In genomic region chr12:107328442-107329133, GRCh38 we compare ENCODE assay signal across 13 cellular contexts.
DNase-seq lines count a peak whose midpoint lies in the region; ATAC-seq and TF ChIP-seq lines count a peak whose summit lies in the region.
"Had no signal": no experiment of that assay in that cellular context is flagged by ENCODE, and none has a peak within 500 bp of the region (broad histone marks: within the 10 kb centered on the region; RNA-seq: fewer than 3 reads in every experiment).

No MANE protein-coding gene starts in this region.

- TF ChIP-seq EP300 in tibial nerve (IDR thresholded peaks at IDR 0.05), result no peak

- peak; percentile 56 for ATAC-seq in HG03521 (IDR thresholded peaks at IDR 0.05; ENCODE audit: unreplicated experiment)
- no peak for ATAC-seq in GM19023 (IDR thresholded peaks at IDR 0.05; ENCODE audit: unreplicated experiment)

- H3K27me3 ChIP-seq in kidney epithelial cell (ENCODE audit: control insufficient read depth, insufficient read depth, low read length) (no peaks in the 10 kb centered on the region), tibial nerve (peaks cover 0 to 2% of the 10 kb centered on the region in 2 donors)

- peaks cover 0 to 4% (median 2%) of the 10 kb centered on the region in 7 donors for H3K9me3 Mint-ChIP-seq in CD14-positive monocyte
- H3K9me3 Mint-ChIP-seq in activated CD4-positive, alpha-beta memory T cell treated with anti-CD3 and anti-CD28 coated beads for 36 hours, result no peaks in the 10 kb centered on the region

- CTCF ChIA-PET in activated CD4-positive, alpha-beta memory T cell treated with anti-CD3 and anti-CD28 coated beads for 36 hours (lab: Charles Lee), result interaction anchor here (1.4 to 1.5 kb wide), 2 partner anchors 8 to 197 kb away, joined by 4 to 6 read pairs; no protein-coding TSS in a partner anchor
- CTCF ChIA-PET in HEK293T (lab: Yijun Ruan, JAX), result interaction anchor here (1.4 kb wide), 1 partner anchor 74 kb away, joined by 5 read pairs; no protein-coding TSS in a partner anchor

- H3K36me3 Mint-ChIP-seq in CD14-positive monocyte, result peaks cover 0 to 3% of the 10 kb centered on the region in 2 donors
- H3K36me3 Mint-ChIP-seq in activated CD4-positive, alpha-beta memory T cell treated with anti-CD3 and anti-CD28 coated beads for 36 hours, result peaks cover 3% of the 10 kb centered on the region

- DNase-seq in CD14-positive monocyte (ENCODE audit: low spot score), result peak; percentile 88
- peak; percentile 51 for DNase-seq in activated CD4-positive, alpha-beta memory T cell treated with anti-CD3 and anti-CD28 coated beads for 36 hours
- peak; percentile 72 for DNase-seq in kidney epithelial cell (ENCODE audit: low read depth)
- DNase-seq in HEK293T (ENCODE audit: extremely low spot score), result no peak
- no peak for DNase-seq in tibial nerve (ENCODE audit: low spot score in 2 of 2)
- DNase-seq in DMS79 (lab: John Stamatoyannopoulos, UW), result no peak
- DNase-seq: adrenal gland, GF-D8, NCI-H187 had no signal

- peaks cover 0 to 5% (median 4%) of the 10 kb centered on the region in 3 donors for H3K27me3 Mint-ChIP-seq in CD14-positive monocyte (ENCODE audit: low read depth in 3 of 3)
- H3K27me3 Mint-ChIP-seq in activated CD4-positive, alpha-beta memory T cell treated with anti-CD3 and anti-CD28 coated beads for 36 hours, result no peaks in the 10 kb centered on the region
- H3K27me3 Mint-ChIP-seq: T-cell had no signal

- no peaks in the 10 kb centered on the region for H3K36me3 ChIP-seq in kidney epithelial cell (ENCODE audit: control insufficient read depth, insufficient read depth, low read length)
- no peaks in the 10 kb centered on the region for H3K36me3 ChIP-seq in tibial nerve
- H3K36me3 ChIP-seq: adrenal gland had no signal

- peaks cover 70% of the 10 kb centered on the region for H3K4me1 Mint-ChIP-seq in CD14-positive monocyte
- peaks cover 63% of the 10 kb centered on the region for H3K4me1 Mint-ChIP-seq in activated CD4-positive, alpha-beta memory T cell treated with anti-CD3 and anti-CD28 coated beads for 36 hours (ENCODE audit: low read depth)

- intact Hi-C loops in CD14-positive monocyte (cut with micrococcal nuclease), result loop anchor here in 1 of 2 donors (1.0 kb wide), 1 partner anchor 10 kb away; a partner anchor contains a TSS
- intact Hi-C loops in activated CD4-positive, alpha-beta memory T cell treated with anti-CD3 and anti-CD28 coated beads for 36 hours (cut with micrococcal nuclease), result loop anchor here (1.0 to 10.0 kb wide), 4 partner anchors 7 to 1306 kb away; partner anchors contain the start of gene SELPLG

- no peak overlapping the region for H3K27ac ChIP-seq in tibial nerve
- H3K27ac ChIP-seq: adrenal gland had no signal

- POLR2A ChIA-PET in activated CD4-positive, alpha-beta memory T cell treated with anti-CD3 and anti-CD28 coated beads for 36 hours (lab: Charles Lee), result interaction anchor here (1.2 to 1.5 kb wide), 2 partner anchors 8 to 41 kb away, joined by 4 to 8 read pairs; no protein-coding TSS in a partner anchor
- POLR2A ChIA-PET in HEK293T (lab: Yijun Ruan, JAX), result no interaction called here

- no peaks in the 10 kb centered on the region for H3K9me3 ChIP-seq in tibial nerve
- H3K9me3 ChIP-seq: adrenal gland had no signal

- no peak for TF ChIP-seq CTCF in CD14-positive monocyte (IDR thresholded peaks at IDR 0.05)
- no peak for TF ChIP-seq CTCF in kidney epithelial cell (IDR thresholded peaks at IDR 0.05; ENCODE audit: insufficient read depth, low read length, poor library complexity, severe bottlenecking)
- no peak for TF ChIP-seq CTCF in tibial nerve (IDR thresholded peaks at IDR 0.05)

- peak overlapping the region; percentile 34 to 42 for H3K4me3 Mint-ChIP-seq in CD14-positive monocyte
- H3K4me3 Mint-ChIP-seq in activated CD4-positive, alpha-beta memory T cell treated with anti-CD3 and anti-CD28 coated beads for 36 hours, result no peak overlapping the region
- H3K4me3 Mint-ChIP-seq: neural crest cell, T-cell had no signal

- no peaks in the 10 kb centered on the region for H3K4me1 ChIP-seq in tibial nerve
- H3K4me1 ChIP-seq: adrenal gland had no signal

- TF ChIP-seq POLR2A in tibial nerve (IDR thresholded peaks at IDR 0.05), result no peak

- H3K4me3 ChIP-seq in kidney epithelial cell (ENCODE audit: low read depth, low read length) (no peak overlapping the region), tibial nerve (no peak overlapping the region)
- H3K4me3 ChIP-seq: adrenal gland had no signal

- WGBS in tibial nerve, 2 donors, result 36 to 43% methylated on average over 11 of the region's 11 CpGs

- peak overlapping the region; percentile 72 to 93 (median 88) for H3K27ac Mint-ChIP-seq in CD14-positive monocyte
- no peak overlapping the region for H3K27ac Mint-ChIP-seq in activated CD4-positive, alpha-beta memory T cell treated with anti-CD3 and anti-CD28 coated beads for 36 hours

TF ChIP-seq in HEK293T, 16 proteins besides CTCF, POLR2A, EP300 and RAD21:
- no peak for TF ChIP-seq ZNF384 (IDR thresholded peaks at IDR 0.05)
- TF ChIP-seq PKNOX1 (IDR thresholded peaks at IDR 0.05), result no peak
- TF ChIP-seq LEF1 (IDR thresholded peaks at IDR 0.05; ENCODE audit: borderline replicate concordance), result no peak
- no peak for TF ChIP-seq ELF4 (IDR thresholded peaks at IDR 0.05)
- TF ChIP-seq BHLHE40 (IDR thresholded peaks at IDR 0.05; ENCODE audit: borderline replicate concordance), result no peak
- no peak for TF ChIP-seq HDGF (IDR thresholded peaks at IDR 0.05; ENCODE audit: borderline replicate concordance)
- TF ChIP-seq SUZ12 (IDR thresholded peaks at IDR 0.05), result no peak
- TF ChIP-seq CTBP1 (IDR thresholded peaks at IDR 0.05; ENCODE audit: borderline replicate concordance), result no peak
- TF ChIP-seq L3MBTL2 (conservative IDR thresholded peaks at IDR 0.05), result no peak
- no peak for TF ChIP-seq FOXM1 (IDR thresholded peaks at IDR 0.05; ENCODE audit: borderline replicate concordance)
- no peak for TF ChIP-seq FOXK2 (IDR thresholded peaks at IDR 0.05)
- TF ChIP-seq TARDBP (IDR thresholded peaks at IDR 0.05), result no peak
- TF ChIP-seq NFRKB (IDR thresholded peaks at IDR 0.05), result no peak
- no peak for TF ChIP-seq ARNT (IDR thresholded peaks at IDR 0.05)

Comparison
In these comparisons a context has a peak if more than half of its experiments do, and no peak if none do; other contexts are left out.
1. DNase-seq: peak in CD14-positive monocyte (single experiment), activated CD4-positive, alpha-beta memory T cell treated with anti-CD3 and anti-CD28 coated beads for 36 hours (single experiment) and kidney epithelial cell (single experiment); none in HEK293T (single experiment), tibial nerve (0 of 2) and DMS79 (single experiment).